1 cellular context compared by ENCODE assay signal in the genomic region with DNA sequence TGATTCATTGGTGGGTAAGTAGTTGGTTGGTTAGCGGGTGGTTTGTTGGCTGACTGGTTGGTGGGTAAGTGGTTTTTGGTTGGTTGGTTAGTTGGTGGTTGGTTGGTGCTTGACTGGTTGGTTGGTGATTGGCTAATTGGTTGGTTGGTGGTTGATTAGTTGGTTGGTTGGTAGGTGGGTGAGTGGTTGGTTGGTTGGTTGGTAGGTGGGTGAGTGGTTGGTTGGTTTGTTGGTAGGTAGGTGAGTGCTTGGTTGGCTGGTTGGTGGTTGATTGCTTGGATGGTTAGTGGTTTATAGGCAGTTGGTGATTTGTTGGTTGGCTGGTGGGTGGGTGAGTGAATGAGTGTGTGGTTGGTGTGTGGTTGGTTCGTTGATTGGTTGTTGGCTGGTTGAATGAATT.
TF ChIP-seq lines count a peak whose summit lies in the region.

No MANE protein-coding gene starts in this region.

TF ChIP-seq in K562, 482 proteins besides CTCF, POLR2A, EP300 and RAD21 (continued from another document):
- TF ChIP-seq, protein P1, sequence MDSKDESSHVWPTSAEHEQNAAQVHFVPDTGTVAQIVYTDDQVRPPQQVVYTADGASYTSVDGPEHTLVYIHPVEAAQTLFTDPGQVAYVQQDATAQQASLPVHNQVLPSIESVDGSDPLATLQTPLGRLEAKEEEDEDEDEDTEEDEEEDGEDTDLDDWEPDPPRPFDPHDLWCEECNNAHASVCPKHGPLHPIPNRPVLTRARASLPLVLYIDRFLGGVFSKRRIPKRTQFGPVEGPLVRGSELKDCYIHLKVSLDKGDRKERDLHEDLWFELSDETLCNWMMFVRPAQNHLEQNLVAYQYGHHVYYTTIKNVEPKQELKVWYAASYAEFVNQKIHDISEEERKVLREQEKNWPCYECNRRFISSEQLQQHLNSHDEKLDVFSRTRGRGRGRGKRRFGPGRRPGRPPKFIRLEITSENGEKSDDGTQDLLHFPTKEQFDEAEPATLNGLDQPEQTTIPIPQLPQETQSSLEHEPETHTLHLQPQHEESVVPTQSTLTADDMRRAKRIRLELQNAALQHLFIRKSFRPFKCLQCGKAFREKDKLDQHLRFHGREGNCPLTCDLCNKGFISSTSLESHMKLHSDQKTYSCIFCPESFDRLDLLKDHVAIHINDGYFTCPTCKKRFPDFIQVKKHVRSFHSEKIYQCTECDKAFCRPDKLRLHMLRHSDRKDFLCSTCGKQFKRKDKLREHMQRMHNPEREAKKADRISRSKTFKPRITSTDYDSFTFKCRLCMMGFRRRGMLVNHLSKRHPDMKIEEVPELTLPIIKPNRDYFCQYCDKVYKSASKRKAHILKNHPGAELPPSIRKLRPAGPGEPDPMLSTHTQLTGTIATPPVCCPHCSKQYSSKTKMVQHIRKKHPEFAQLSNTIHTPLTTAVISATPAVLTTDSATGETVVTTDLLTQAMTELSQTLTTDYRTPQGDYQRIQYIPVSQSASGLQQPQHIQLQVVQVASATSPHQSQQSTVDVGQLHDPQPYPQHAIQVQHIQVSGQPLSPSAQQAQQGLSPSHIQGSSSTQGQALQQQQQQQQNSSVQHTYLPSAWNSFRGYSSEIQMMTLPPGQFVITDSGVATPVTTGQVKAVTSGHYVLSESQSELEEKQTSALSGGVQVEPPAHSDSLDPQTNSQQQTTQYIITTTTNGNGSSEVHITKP (IDR thresholded peaks at IDR 0.05; ENCODE audit: partially characterized antibody): no peak
- TF ChIP-seq EP400 (IDR thresholded peaks at IDR 0.05) (no peak), SP1 (CRISPR knock-in tag; IDR thresholded peaks at IDR 0.05) (no peak), ADNP (tag; IDR thresholded peaks at IDR 0.05) (no peak), ZNF695 (CRISPR knock-in tag; IDR thresholded peaks at IDR 0.05) (no peak), PYGO2 (tag; IDR thresholded peaks at IDR 0.05) (no peak)
